In genomic region chr10:3961082-3961481, GRCh38 we compare ENCODE assay signal across 11 cellular contexts.
A peak's percentile ranks its signal among the peaks of the same experiment; 100 is the strongest.
DNase-seq lines count a peak whose midpoint lies in the region; ATAC-seq, FAIRE-seq and TF ChIP-seq lines count a peak whose summit lies in the region.
"Had no signal": no experiment of that assay in that cellular context is flagged by ENCODE, and none has a peak within 500 bp of the region (broad histone marks: within the 10 kb centered on the region; RNA-seq: fewer than 3 reads in every experiment).

No MANE protein-coding gene starts in this region.

- intact Hi-C loops in right lobe of liver (cut with DNase I) (no loop called here), HepG2 (cut with micrococcal nuclease; ENCODE audit: unreplicated experiment) (no loop called here), stomach (cut with DNase I; ENCODE audit: low total_unique reads) (no loop called here), vagina (cut with DNase I) (no loop called here)

- no peaks in the 10 kb centered on the region for H4K20me1 ChIP-seq in HepG2 (ENCODE audit: insufficient read depth, low read length)
- H4K20me1 ChIP-seq: BLaER1 treated with 17β-estradiol and CSF1 and Interleukin-3, amounts not matched to agents 10 nM and 100 nM had no signal

- H3K36me3 ChIP-seq in right lobe of liver = no peaks in the 10 kb centered on the region
- H3K36me3 ChIP-seq in HepG2 (replicated peaks in 1 of 2; ENCODE audit: control insufficient read depth in 1 of 2, insufficient read depth in 2 of 2, low read length in 2 of 2) = no peaks in the 10 kb centered on the region
- H3K36me3 ChIP-seq in stomach = no peaks in the 10 kb centered on the region
- H3K36me3 ChIP-seq in vagina = no peaks in the 10 kb centered on the region
- H3K36me3 ChIP-seq: BLaER1 treated with 17β-estradiol and CSF1 and Interleukin-3, amounts not matched to agents 10 nM and 100 nM had no signal

- in situ Hi-C loops in HepG2 (cut with HindIII; ENCODE audit: extremely low pct_ligation_motif_present, low pct_unique_long_range_greater_than_20kb) = no loop called here

- WGBS in right lobe of liver (ENCODE audit: insufficient coverage, low coverage, low lambda C conversion rate, missing lambda C conversion rate) = 56% methylated on average over 4 of the region's 4 CpGs
- WGBS in HepG2 (ENCODE audit: low lambda C conversion rate) = 21% methylated on average over 4 of the region's 4 CpGs
- WGBS in stomach, 5 donors = 74 to 82% (median 77%) methylated on average over 4 of the region's 4 CpGs

- H3K27ac ChIP-seq in right lobe of liver (no peak overlapping the region), HepG2 (ENCODE audit: extremely low read length, insufficient read depth, low read length) (no peak overlapping the region), stomach (no peak overlapping the region), vagina (no peak overlapping the region)
- H3K27ac ChIP-seq: BLaER1 treated with 17β-estradiol and CSF1 and Interleukin-3, amounts not matched to agents 10 nM and 100 nM; PC-9 had no signal

- no peak overlapping the region for H3K9ac ChIP-seq in HepG2 (ENCODE audit: insufficient read depth, low read depth, low read length)
- H3K9ac ChIP-seq: BLaER1 treated with 17β-estradiol and CSF1 and Interleukin-3, amounts not matched to agents 10 nM and 100 nM had no signal

- H3K27me3 ChIP-seq in right lobe of liver (no peaks in the 10 kb centered on the region), HepG2 (ENCODE audit: control insufficient read depth in 1 of 2, insufficient read depth in 2 of 2, low read length in 2 of 2) (peaks cover 0 to 44% of the 10 kb centered on the region in 2 experiments; a peak in 2 of 5 replicates), stomach (no peaks in the 10 kb centered on the region), vagina (no peaks in the 10 kb centered on the region)
- H3K27me3 ChIP-seq: BLaER1 treated with 17β-estradiol and CSF1 and Interleukin-3, amounts not matched to agents 10 nM and 100 nM had no signal

- no peaks in the 10 kb centered on the region for H3K36me3 Mint-ChIP-seq in activated naive CD8-positive, alpha-beta T cell

- H3K4me3 ChIP-seq in right lobe of liver (no peak overlapping the region), HepG2 (replicated peaks in 1 of 3; ENCODE audit: insufficient read depth in 1 of 3, low read depth in 2 of 3, low read length in 3 of 3) (no peak overlapping the region), stomach (no peak overlapping the region), vagina (no peak overlapping the region)
- H3K4me3 ChIP-seq: BLaER1 treated with 17β-estradiol and CSF1 and Interleukin-3, amounts not matched to agents 10 nM and 100 nM; PC-9 had no signal

- POLR2A ChIA-PET in HepG2 (lab: Yijun Ruan, JAX) = no interaction called here

- peaks cover 24% of the 10 kb centered on the region for H3K4me1 Mint-ChIP-seq in activated naive CD8-positive, alpha-beta T cell (ENCODE audit: low read depth)
- H3K4me1 Mint-ChIP-seq in stimulated activated naive CD8-positive, alpha-beta T cell treated with anti-CD3 and anti-CD28 coated beads, Interleukin-15, amount 100 ng/mL, for 72 hours = peaks cover 43% of the 10 kb centered on the region

- no peak for TF ChIP-seq EP300 in HepG2 (IDR thresholded peaks at IDR 0.05; ENCODE audit: low read depth in 2 of 2, low read length in 2 of 2)
- no peak for TF ChIP-seq EP300 in HepG2 (CRISPR knock-in tag; IDR thresholded peaks at IDR 0.05; ENCODE audit: borderline replicate concordance)
- no peak for TF ChIP-seq EP300 in stomach (IDR thresholded peaks at IDR 0.05)

- CTCF ChIA-PET in HepG2 (lab: Yijun Ruan, JAX; ENCODE audit: low intra/inter-chr PET ratio, low total read pairs) = no interaction called here

- no peak for TF ChIP-seq CTCF in right lobe of liver (IDR thresholded peaks at IDR 0.05)
- TF ChIP-seq CTCF in HepG2 (CRISPR knock-in tag; IDR thresholded peaks at IDR 0.05) = no peak
- TF ChIP-seq CTCF in stomach (IDR thresholded peaks at IDR 0.05) = no peak
- no peak for TF ChIP-seq CTCF in vagina (IDR thresholded peaks at IDR 0.05)

- no peaks in the 10 kb centered on the region for H3K4me1 ChIP-seq in right lobe of liver
- no peaks in the 10 kb centered on the region for H3K4me1 ChIP-seq in HepG2 (ENCODE audit: insufficient read depth, low read length)
- peaks cover 0 to 14% (median 2%) of the 10 kb centered on the region in 4 donors for H3K4me1 ChIP-seq in stomach
- peaks cover 8% of the 10 kb centered on the region for H3K4me1 ChIP-seq in vagina

- BruUV-seq in HepG2 (replicated peaks; lab: Mats Ljungman, UMichigan) = no TSS peak

- no peak overlapping the region for H2AFZ ChIP-seq in HepG2 (ENCODE audit: low read length)
- H2AFZ ChIP-seq: PC-9 had no signal

- no peak overlapping the region for H3K4me2 ChIP-seq in HepG2 (ENCODE audit: low read depth, low read length)
- H3K4me2 ChIP-seq: PC-9 had no signal

- peak overlapping the region; percentile 23 for H3K27ac Mint-ChIP-seq in activated naive CD8-positive, alpha-beta T cell
- H3K27ac Mint-ChIP-seq in stimulated activated naive CD8-positive, alpha-beta T cell treated with anti-CD3 and anti-CD28 coated beads, Interleukin-15, amount 100 ng/mL, for 72 hours = peak overlapping the region; percentile 59 to 64
- H3K27ac Mint-ChIP-seq: nephron progenitor cell had no signal

- no peaks in the 10 kb centered on the region for H3K27me3 Mint-ChIP-seq in activated naive CD8-positive, alpha-beta T cell
- no peaks in the 10 kb centered on the region for H3K27me3 Mint-ChIP-seq in stimulated activated naive CD8-positive, alpha-beta T cell treated with anti-CD3 and anti-CD28 coated beads, Interleukin-15, amount 100 ng/mL, for 72 hours

- H3K9me3 Mint-ChIP-seq in activated naive CD8-positive, alpha-beta T cell (ENCODE audit: low read depth) = no peaks in the 10 kb centered on the region
- H3K9me3 Mint-ChIP-seq in stimulated activated naive CD8-positive, alpha-beta T cell treated with anti-CD3 and anti-CD28 coated beads, Interleukin-15, amount 100 ng/mL, for 72 hours = peaks cover 0 to 2% of the 10 kb centered on the region in 2 donors
- H3K9me3 Mint-ChIP-seq: nephron progenitor cell had no signal

- H3K79me2 ChIP-seq in HepG2 (ENCODE audit: insufficient read depth, low read length) = no peaks in the 10 kb centered on the region

- no peaks in the 10 kb centered on the region for H3K9me3 ChIP-seq in right lobe of liver
- no peaks in the 10 kb centered on the region for H3K9me3 ChIP-seq in HepG2 (ENCODE audit: low read length)
- no peaks in the 10 kb centered on the region for H3K9me3 ChIP-seq in stomach
- no peaks in the 10 kb centered on the region for H3K9me3 ChIP-seq in vagina
- H3K9me3 ChIP-seq: BLaER1 treated with 17β-estradiol and CSF1 and Interleukin-3, amounts not matched to agents 10 nM and 100 nM had no signal

- TF ChIP-seq POLR2A in right lobe of liver (IDR thresholded peaks at IDR 0.05) = no peak
- no peak for TF ChIP-seq POLR2A in HepG2 (IDR thresholded peaks at IDR 0.05; ENCODE audit: insufficient read depth in 1 of 2, low read depth in 2 of 2, low read length in 2 of 2)
- TF ChIP-seq POLR2A in stomach (IDR thresholded peaks at IDR 0.05) = no peak
- no peak for TF ChIP-seq POLR2A in vagina (IDR thresholded peaks at IDR 0.05)

- DNase-seq in right lobe of liver (no peak), HepG2 (ENCODE audit: low spot score) (no peak), stomach (no peak), kidney glomerular epithelial cell (lab: John Stamatoyannopoulos, UW) (no peak), vagina (ENCODE audit: extremely low spot score in 2 of 2) (no peak)
- DNase-seq in stimulated activated naive CD8-positive, alpha-beta T cell treated with anti-CD3 and anti-CD28 coated beads, Interleukin-15, amount 100 ng/mL, for 72 hours = peak; percentile 50 to 57
- DNase-seq: nephron progenitor cell, PC-9 had no signal

- no peak for TF ChIP-seq RAD21 in HepG2 (CRISPR knock-in tag; IDR thresholded peaks at IDR 0.05)

- FAIRE-seq in HepG2 (lab: Jason Lieb, UNC) = no peak

- peak in 3 of 4 donors; percentile 57 to 61 (median 59) for ATAC-seq in right lobe of liver
- no peak for ATAC-seq in HepG2
- peak; percentile 45 for ATAC-seq in HG03565 (IDR thresholded peaks at IDR 0.05; ENCODE audit: unreplicated experiment)
- ATAC-seq in stimulated activated naive CD8-positive, alpha-beta T cell treated with anti-CD3 and anti-CD28 coated beads, Interleukin-15, amount 100 ng/mL, for 72 hours = peak; percentile 99

- no peak overlapping the region for H3K4me3 Mint-ChIP-seq in activated naive CD8-positive, alpha-beta T cell
- H3K4me3 Mint-ChIP-seq in stimulated activated naive CD8-positive, alpha-beta T cell treated with anti-CD3 and anti-CD28 coated beads, Interleukin-15, amount 100 ng/mL, for 72 hours = peak overlapping the region; percentile 36 to 70
- H3K4me3 Mint-ChIP-seq: nephron progenitor cell had no signal

TF ChIP-seq in HepG2, 621 proteins besides CTCF, POLR2A, EP300 and RAD21:
- TF ChIP-seq ZNF589 (CRISPR knock-in tag; conservative IDR thresholded peaks at IDR 0.05) = no peak
- no peak for TF ChIP-seq ADNP (CRISPR knock-in tag; IDR thresholded peaks at IDR 0.05)

Comparison
In these comparisons a context has a peak if more than half of its experiments do, and no peak if none do; other contexts are left out.
1. DNase-seq: peak in stimulated activated naive CD8-positive, alpha-beta T cell treated with anti-CD3 and anti-CD28 coated beads, Interleukin-15, amount 100 ng/mL, for 72 hours (2 of 2); none in right lobe of liver (0 of 3), HepG2 (single experiment), stomach (single experiment), kidney glomerular epithelial cell (single experiment) and vagina (0 of 2).